In the genomic region with DNA sequence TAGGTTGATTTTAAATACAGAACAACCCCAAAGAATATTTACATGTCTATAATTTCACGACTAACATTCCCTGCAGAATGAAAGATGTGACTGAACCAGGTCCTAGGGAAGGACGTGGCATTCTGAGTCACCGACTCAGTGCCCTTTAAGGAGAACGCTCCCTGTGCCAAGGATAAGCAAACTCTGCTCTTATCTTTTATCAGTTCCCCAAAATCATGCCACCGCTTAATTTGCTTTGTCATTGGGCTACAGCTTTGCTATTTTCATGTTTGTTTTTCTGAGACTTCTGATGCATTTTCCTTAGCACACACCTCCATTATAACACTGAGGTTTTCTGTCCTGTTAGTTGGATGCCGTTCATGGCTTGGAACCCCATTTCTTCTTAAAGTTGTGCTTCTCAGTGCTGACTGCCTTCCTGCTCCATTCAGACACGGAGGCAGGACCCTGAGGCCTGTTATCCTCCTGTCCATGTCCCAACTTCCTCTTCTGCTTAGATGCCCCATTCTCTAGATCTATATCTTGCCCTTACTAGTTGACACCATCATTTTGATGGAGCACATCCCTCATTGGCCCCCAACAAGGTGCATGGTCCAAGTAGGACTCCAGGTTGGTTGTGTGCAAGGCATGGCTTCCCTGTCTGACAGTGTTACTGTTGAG, we compare ENCODE assay signal across 17 cellular contexts. TPM values are rescaled to one million over a fixed set of nuclear protein-coding genes. Genes with fewer than 3 reads are reported as not detected.
DNase-seq lines count a peak whose midpoint lies in the region; ATAC-seq and TF ChIP-seq lines count a peak whose summit lies in the region.
"Had no signal": no experiment of that assay in that cellular context is flagged by ENCODE, and none has a peak within 500 bp of the region (broad histone marks: within the 10 kb centered on the region; RNA-seq: fewer than 3 reads in every experiment).

No MANE protein-coding gene starts in this region.

- H3K4me1 ChIP-seq in smooth muscle cell (ENCODE audit: low read depth) = peaks cover 7% of the 10 kb centered on the region

- peaks cover 24% of the 10 kb centered on the region for H3K27me3 ChIP-seq in smooth muscle cell (ENCODE audit: low read depth)
- H3K27me3 ChIP-seq: cardiac muscle cell, suprapubic skin had no signal

- DNase-seq in stimulated activated naive CD8-positive, alpha-beta T cell treated with anti-CD3 and anti-CD28 coated beads, Interleukin-15, Interleukin-2, amounts not matched to agents 100 U/mL and 50 U/mL, for 24 hours = no peak
- DNase-seq in NOMO-1 treated with DMSO at 0.1 percent for 48 hours (lab: John Stamatoyannopoulos, UW; ENCODE audit: unreplicated experiment) = peak; percentile 39
- DNase-seq in smooth muscle cell (lab: John Stamatoyannopoulos, UW; ENCODE audit: unreplicated experiment) = no peak
- no peak for DNase-seq in DMS114 treated with DMSO at 0.1 percent for 48 hours (lab: John Stamatoyannopoulos, UW; ENCODE audit: unreplicated experiment)
- DNase-seq in activated CD8-positive, alpha-beta memory T cell treated with anti-CD3 and anti-CD28 coated beads for 24 hours = no peak
- DNase-seq in occipital lobe (lab: John Stamatoyannopoulos, UW) = no peak
- DNase-seq: activated CD4-positive, CD25-positive, alpha-beta regulatory T cell treated with anti-CD3 and anti-CD28 coated beads, Interleukin-2, amount 50 U/mL, for 72 hours; DMS 273 treated with DMSO at 0.1 percent for 48 hours; effector CD4-positive, alpha-beta T cell; H9; mesendoderm; MM.1S; NCI-H2081 treated with DMSO at 0.1 percent for 48 hours had no signal

- H3F3A ChIP-seq in smooth muscle cell (ENCODE audit: low read depth) = no peaks in the 10 kb centered on the region

- no peaks in the 10 kb centered on the region for H3K36me3 Mint-ChIP-seq in stimulated activated naive CD8-positive, alpha-beta T cell treated with anti-CD3 and anti-CD28 coated beads, Interleukin-15, Interleukin-2, amounts not matched to agents 100 ng/mL and 50 ng/mL, for 24 hours (ENCODE audit: low read depth)
- H3K36me3 Mint-ChIP-seq in dendritic cell treated with granulocyte-macrophage colony-stimulating factor and Interleukin-4, amounts not matched to agents 40 ng/mL and 50 ng/mL, for 4 days (ENCODE audit: low read depth) = no peaks in the 10 kb centered on the region

- H3K79me2 ChIP-seq in smooth muscle cell (ENCODE audit: low read depth) = no peaks in the 10 kb centered on the region

- intact Hi-C loops in dendritic cell treated with granulocyte-macrophage colony-stimulating factor and Interleukin-4, amounts not matched to agents 40 ng/mL and 50 ng/mL, for 4 days (cut with micrococcal nuclease) = no loop called here

- H3K27ac ChIP-seq in smooth muscle cell (ENCODE audit: low read depth) = no peak overlapping the region
- H3K27ac ChIP-seq: cardiac muscle cell, suprapubic skin had no signal

- no peaks in the 10 kb centered on the region for H3K9me3 Mint-ChIP-seq in stimulated activated naive CD8-positive, alpha-beta T cell treated with anti-CD3 and anti-CD28 coated beads, Interleukin-15, Interleukin-2, amounts not matched to agents 100 ng/mL and 50 ng/mL, for 24 hours
- H3K9me3 Mint-ChIP-seq in dendritic cell treated with granulocyte-macrophage colony-stimulating factor and Interleukin-4, amounts not matched to agents 40 ng/mL and 50 ng/mL, for 4 days = no peaks in the 10 kb centered on the region
- H3K9me3 Mint-ChIP-seq: H9 had no signal

- no peaks in the 10 kb centered on the region for H3K27me3 Mint-ChIP-seq in stimulated activated naive CD8-positive, alpha-beta T cell treated with anti-CD3 and anti-CD28 coated beads, Interleukin-15, Interleukin-2, amounts not matched to agents 100 ng/mL and 50 ng/mL, for 24 hours
- no peaks in the 10 kb centered on the region for H3K27me3 Mint-ChIP-seq in dendritic cell treated with granulocyte-macrophage colony-stimulating factor and Interleukin-4, amounts not matched to agents 40 ng/mL and 50 ng/mL, for 4 days

- H3K4me3 ChIP-seq in smooth muscle cell = no peak overlapping the region
- H3K4me3 ChIP-seq: cardiac muscle cell, suprapubic skin had no signal

- H3K4me1 Mint-ChIP-seq in stimulated activated naive CD8-positive, alpha-beta T cell treated with anti-CD3 and anti-CD28 coated beads, Interleukin-15, Interleukin-2, amounts not matched to agents 100 ng/mL and 50 ng/mL, for 24 hours (ENCODE audit: low read depth) = peaks cover 68% of the 10 kb centered on the region
- H3K4me1 Mint-ChIP-seq in dendritic cell treated with granulocyte-macrophage colony-stimulating factor and Interleukin-4, amounts not matched to agents 40 ng/mL and 50 ng/mL, for 4 days (ENCODE audit: low read depth) = peaks cover 46% of the 10 kb centered on the region

- no peaks in the 10 kb centered on the region for H3K36me3 ChIP-seq in smooth muscle cell (ENCODE audit: low read depth)
- H3K36me3 ChIP-seq: cardiac muscle cell, suprapubic skin had no signal

- no peak overlapping the region for H3K4me2 ChIP-seq in smooth muscle cell

- peak overlapping the region; percentile 34 for H3K27ac Mint-ChIP-seq in stimulated activated naive CD8-positive, alpha-beta T cell treated with anti-CD3 and anti-CD28 coated beads, Interleukin-15, Interleukin-2, amounts not matched to agents 100 ng/mL and 50 ng/mL, for 24 hours
- peak overlapping the region; percentile 77 for H3K27ac Mint-ChIP-seq in dendritic cell treated with granulocyte-macrophage colony-stimulating factor and Interleukin-4, amounts not matched to agents 40 ng/mL and 50 ng/mL, for 4 days
- H3K27ac Mint-ChIP-seq: H9 had no signal

- H3K9me3 ChIP-seq in smooth muscle cell (replicated peaks; ENCODE audit: low read depth) = no peaks in the 10 kb centered on the region
- H3K9me3 ChIP-seq: suprapubic skin had no signal

- TF ChIP-seq CTCF in smooth muscle cell (IDR thresholded peaks at IDR 0.05; ENCODE audit: borderline replicate concordance, insufficient read depth, poor library complexity, severe bottlenecking) = no peak

- no peak overlapping the region for H2AFZ ChIP-seq in smooth muscle cell (ENCODE audit: low read depth)

- 94% methylated on average over 7 of the region's 7 CpGs for WGBS in smooth muscle cell (ENCODE audit: low lambda C conversion rate)

- ATAC-seq in stimulated activated naive CD8-positive, alpha-beta T cell treated with anti-CD3 and anti-CD28 coated beads, Interleukin-15, Interleukin-2, amounts not matched to agents 100 U/mL and 50 U/mL, for 24 hours = no peak

- H3K9ac ChIP-seq in smooth muscle cell (ENCODE audit: low read depth) = no peak overlapping the region

- no peaks in the 10 kb centered on the region for H4K20me1 ChIP-seq in smooth muscle cell (ENCODE audit: low read depth)

- no peak overlapping the region for H3K4me3 Mint-ChIP-seq in stimulated activated naive CD8-positive, alpha-beta T cell treated with anti-CD3 and anti-CD28 coated beads, Interleukin-15, Interleukin-2, amounts not matched to agents 100 ng/mL and 50 ng/mL, for 24 hours
- H3K4me3 Mint-ChIP-seq in dendritic cell treated with granulocyte-macrophage colony-stimulating factor and Interleukin-4, amounts not matched to agents 40 ng/mL and 50 ng/mL, for 4 days = no peak overlapping the region
- H3K4me3 Mint-ChIP-seq: H9 had no signal

RNA-seq across cellular contexts. Expression of gene SEMA4D, which starts 11.2 kb away (rescaled TPM):
- total RNA-seq in smooth muscle cell (2.4 and 2.7 TPM in 2 replicates), occipital lobe (12.0 TPM)
- polyA plus RNA-seq in smooth muscle cell = 0.63 and 3.4 TPM in 2 replicates
